In genomic region chr13:107252021-107252420, GRCh38 we compare ENCODE assay signal across 33 cellular contexts.
"Had no signal": no experiment of that assay in that cellular context is flagged by ENCODE, and none has a peak within 500 bp of the region (broad histone marks: within the 10 kb centered on the region; RNA-seq: fewer than 3 reads in every experiment).

No MANE protein-coding gene starts in this region.

- ATAC-seq: activated CD4-positive, alpha-beta T cell treated with anti-CD3 and anti-CD28 coated beads for 36 hours; activated CD8-positive, alpha-beta memory T cell treated with anti-CD3 and anti-CD28 coated beads, Interleukin-2, amount 10 ng/mL, durations not matched to agents 7 days and 5 days; activated CD8-positive, alpha-beta T cell treated with anti-CD3 and anti-CD28 coated beads, Interleukin-2, amount 10 ng/mL, durations not matched to agents 7 days and 5 days; gastrocnemius medialis had no signal

- H3K27ac ChIP-seq: brain microvascular endothelial cell, coronary artery, esophagus muscularis mucosa, foreskin keratinocyte, gastrocnemius medialis had no signal

- H3K9me3 ChIP-seq: esophagus muscularis mucosa, gastrocnemius medialis had no signal

- H3K27ac Mint-ChIP-seq: activated CD4-positive, alpha-beta memory T cell treated with anti-CD3 and anti-CD28 coated beads for 36 hours; activated CD4-positive, alpha-beta T cell treated with anti-CD3 and anti-CD28 coated beads for 36 hours; activated CD4-positive, alpha-beta T cell treated with anti-CD3 and anti-CD28 coated beads, Interleukin-2, amount 10 ng/mL, durations not matched to agents 24 days and 14 days; activated CD8-positive, alpha-beta memory T cell treated with anti-CD3 and anti-CD28 coated beads, Interleukin-2, amount 10 ng/mL, durations not matched to agents 7 days and 5 days; activated CD8-positive, alpha-beta T cell treated with anti-CD3 and anti-CD28 coated beads, Interleukin-2, amount 10 ng/mL, durations not matched to agents 7 days and 5 days; activated naive CD8-positive, alpha-beta T cell; activated T-helper 1 cell treated with anti-CD3 and anti-CD28 coated beads, Interleukin-12 subunit alpha, Interleukin-12 subunit beta, Interleukin-2, Interleukin-4 antibody, amounts not matched to agents 30 ng/mL and 10 ng/mL and 1 ng/mL, durations not matched to agents 14 hours and 24 hours and 36 hours; activated T-helper 2 cell treated with anti-CD3 and anti-CD28 coated beads, Interferon-gamma antibody, Interleukin-2, Interleukin-4, amounts not matched to agents 10 μg/mL and 5 μg/mL and 100 μg/mL, durations not matched to agents 14 hours and 24 hours and 36 hours; dendritic cell treated with granulocyte-macrophage colony-stimulating factor and Interleukin-4, amounts not matched to agents 40 ng/mL and 50 ng/mL, for 4 days; endodermal cell had no signal

- FAIRE-seq: astrocyte, bronchial epithelial cell had no signal

- H3K9me3 Mint-ChIP-seq: activated CD4-positive, alpha-beta memory T cell treated with anti-CD3 and anti-CD28 coated beads for 36 hours; activated CD4-positive, alpha-beta T cell treated with anti-CD3 and anti-CD28 coated beads, Interleukin-2, amount 10 ng/mL, durations not matched to agents 24 days and 14 days; activated T-helper 1 cell treated with anti-CD3 and anti-CD28 coated beads, Interleukin-12 subunit alpha, Interleukin-12 subunit beta, Interleukin-2, Interleukin-4 antibody, amounts not matched to agents 30 ng/mL and 10 ng/mL and 1 ng/mL, durations not matched to agents 14 hours and 24 hours and 36 hours; activated T-helper 2 cell treated with anti-CD3 and anti-CD28 coated beads, Interferon-gamma antibody, Interleukin-2, Interleukin-4, amounts not matched to agents 10 μg/mL and 5 μg/mL and 100 μg/mL, durations not matched to agents 14 hours and 24 hours and 36 hours; dendritic cell treated with granulocyte-macrophage colony-stimulating factor and Interleukin-4, amounts not matched to agents 40 ng/mL and 50 ng/mL, for 4 days; endodermal cell had no signal

- H3K4me1 Mint-ChIP-seq: activated CD4-positive, alpha-beta T cell treated with anti-CD3 and anti-CD28 coated beads for 36 hours; activated CD4-positive, alpha-beta T cell treated with anti-CD3 and anti-CD28 coated beads, Interleukin-2, amount 10 ng/mL, durations not matched to agents 24 days and 14 days; activated CD8-positive, alpha-beta memory T cell treated with anti-CD3 and anti-CD28 coated beads, Interleukin-2, amount 10 ng/mL, durations not matched to agents 7 days and 5 days; central memory CD8-positive, alpha-beta T cell had no signal

- H3K27me3 ChIP-seq: brain microvascular endothelial cell, dorsolateral prefrontal cortex, esophagus muscularis mucosa, foreskin keratinocyte, gastrocnemius medialis had no signal

- H3K4me3 ChIP-seq: coronary artery, dorsolateral prefrontal cortex, esophagus muscularis mucosa, gastrocnemius medialis had no signal

- H3K36me3 Mint-ChIP-seq: activated CD4-positive, alpha-beta memory T cell treated with anti-CD3 and anti-CD28 coated beads for 36 hours; activated CD8-positive, alpha-beta memory T cell treated with anti-CD3 and anti-CD28 coated beads, Interleukin-2, amount 10 ng/mL, durations not matched to agents 7 days and 5 days; activated naive CD8-positive, alpha-beta T cell had no signal

- DNase-seq: activated CD4-positive, alpha-beta memory T cell treated with anti-CD3 and anti-CD28 coated beads for 36 hours; activated CD4-positive, alpha-beta T cell treated with anti-CD3 and anti-CD28 coated beads for 36 hours; activated CD4-positive, alpha-beta T cell treated with anti-CD3 and anti-CD28 coated beads, Interleukin-2, amount 10 ng/mL, durations not matched to agents 24 days and 14 days; activated CD4-positive, CD25-positive, alpha-beta regulatory T cell; activated CD4-positive, CD25-positive, alpha-beta regulatory T cell treated with anti-CD3 and anti-CD28 coated beads, Interleukin-2, amount 50 U/mL, for 72 hours; activated CD8-positive, alpha-beta memory T cell treated with anti-CD3 and anti-CD28 coated beads, Interleukin-2, amount 10 ng/mL, durations not matched to agents 7 days and 5 days; activated CD8-positive, alpha-beta memory T cell treated with anti-CD3 and anti-CD28 coated beads, Interleukin-2, amount 50 U/mL, for 4 hours; activated CD8-positive, alpha-beta T cell treated with anti-CD3 and anti-CD28 coated beads, Interleukin-2, amount 10 ng/mL, durations not matched to agents 7 days and 5 days; activated gamma-delta T cell; activated naive CD4-positive, alpha-beta T cell; activated naive CD4-positive, alpha-beta T cell treated with anti-CD3 and anti-CD28 coated beads, Interleukin-2, amount 50 U/mL, for 16 hours; activated T-cell treated with anti-CD3 and anti-CD28 coated beads, Interleukin-2, amount 50 U/mL, for 1 hour; activated T-cell treated with anti-CD3 and anti-CD28 coated beads, Interleukin-2, amount 50 U/mL, for 48 hours; amniotic stem cell; anterior cingulate cortex; brain microvascular endothelial cell; effector memory CD4-positive, alpha-beta T cell; endodermal cell; erythroblast; gastrocnemius medialis; glutamatergic neuron; T-helper 2 cell had no signal

- H3K36me3 ChIP-seq: brain microvascular endothelial cell, esophagus muscularis mucosa, gastrocnemius medialis had no signal

- H3K27me3 Mint-ChIP-seq: activated CD4-positive, alpha-beta memory T cell treated with anti-CD3 and anti-CD28 coated beads for 36 hours; activated CD4-positive, alpha-beta T cell treated with anti-CD3 and anti-CD28 coated beads, Interleukin-2, amount 10 ng/mL, durations not matched to agents 24 days and 14 days; activated CD8-positive, alpha-beta memory T cell treated with anti-CD3 and anti-CD28 coated beads, Interleukin-2, amount 10 ng/mL, durations not matched to agents 7 days and 5 days; activated naive CD8-positive, alpha-beta T cell; central memory CD8-positive, alpha-beta T cell; dendritic cell treated with granulocyte-macrophage colony-stimulating factor and Interleukin-4, amounts not matched to agents 40 ng/mL and 50 ng/mL, for 4 days had no signal

- H3K4me1 ChIP-seq: esophagus muscularis mucosa, foreskin keratinocyte, gastrocnemius medialis had no signal

- H3K4me3 Mint-ChIP-seq: activated CD4-positive, alpha-beta memory T cell treated with anti-CD3 and anti-CD28 coated beads for 36 hours; activated CD4-positive, alpha-beta T cell treated with anti-CD3 and anti-CD28 coated beads for 36 hours; activated CD4-positive, alpha-beta T cell treated with anti-CD3 and anti-CD28 coated beads, Interleukin-2, amount 10 ng/mL, durations not matched to agents 24 days and 14 days; activated CD8-positive, alpha-beta memory T cell treated with anti-CD3 and anti-CD28 coated beads, Interleukin-2, amount 10 ng/mL, durations not matched to agents 7 days and 5 days; activated CD8-positive, alpha-beta T cell treated with anti-CD3 and anti-CD28 coated beads, Interleukin-2, amount 10 ng/mL, durations not matched to agents 7 days and 5 days; activated naive CD8-positive, alpha-beta T cell; activated T-helper 1 cell treated with anti-CD3 and anti-CD28 coated beads, Interleukin-12 subunit alpha, Interleukin-12 subunit beta, Interleukin-2, Interleukin-4 antibody, amounts not matched to agents 30 ng/mL and 10 ng/mL and 1 ng/mL, durations not matched to agents 14 hours and 24 hours and 36 hours; central memory CD8-positive, alpha-beta T cell; dendritic cell treated with granulocyte-macrophage colony-stimulating factor and Interleukin-4, amounts not matched to agents 40 ng/mL and 50 ng/mL, for 4 days; endodermal cell had no signal
